In genomic region chr9:129442791-129443511, GRCh38 we compare ENCODE assay signal across 1 cellular context.
TF ChIP-seq lines count a peak whose summit lies in the region.

No MANE protein-coding gene starts in this region.

TF ChIP-seq in HepG2, 621 proteins besides CTCF, POLR2A, EP300 and RAD21 (continued from another document and continues in another):
- no peak for TF ChIP-seq HBP1 (CRISPR knock-in tag; IDR thresholded peaks at IDR 0.05; ENCODE audit: low read depth)
- TF ChIP-seq ARNTL (CRISPR knock-in tag; IDR thresholded peaks at IDR 0.05), result peak; percentile 99
- no peak for TF ChIP-seq ZNF224 (CRISPR knock-in tag; IDR thresholded peaks at IDR 0.05)
- no peak for TF ChIP-seq JDP2 (CRISPR knock-in tag; IDR thresholded peaks at IDR 0.05; ENCODE audit: borderline replicate concordance)
- TF ChIP-seq TBP (CRISPR knock-in tag; IDR thresholded peaks at IDR 0.05), result no peak
- no peak for TF ChIP-seq ZNF407 (CRISPR knock-in tag; IDR thresholded peaks at IDR 0.05; ENCODE audit: not compliant biosample characterization)
- TF ChIP-seq CCAR2 (optimal IDR thresholded peaks at IDR 0.05; ENCODE audit: low read depth, low read length), result no peak
- TF ChIP-seq SNRNP70 (IDR thresholded peaks at IDR 0.05; ENCODE audit: low read depth, low read length), result no peak
- TF ChIP-seq RELA (CRISPR knock-in tag; IDR thresholded peaks at IDR 0.05), result no peak
- TF ChIP-seq ZNF34 (CRISPR knock-in tag; IDR thresholded peaks at IDR 0.05; ENCODE audit: borderline replicate concordance), result no peak
- TF ChIP-seq ZNF878 (CRISPR knock-in tag; IDR thresholded peaks at IDR 0.05), result no peak
- TF ChIP-seq ZNF788 (CRISPR knock-in tag; IDR thresholded peaks at IDR 0.05; ENCODE audit: borderline replicate concordance), result 0 out of 2 replicates have a peak, but pooled peaks have one; percentile 61
- TF ChIP-seq NR2C2 (CRISPR knock-in tag; IDR thresholded peaks at IDR 0.05; ENCODE audit: borderline replicate concordance), result peak; percentile 57; the same call in 1 of the 2 replicates
- TF ChIP-seq ZBTB25 (CRISPR knock-in tag; IDR thresholded peaks at IDR 0.05), result no peak
- TF ChIP-seq GPN1 (CRISPR knock-in tag; IDR thresholded peaks at IDR 0.05; ENCODE audit: borderline replicate concordance), result no peak
- no peak for TF ChIP-seq ZNF33A (CRISPR knock-in tag; IDR thresholded peaks at IDR 0.05; ENCODE audit: borderline replicate concordance)
- TF ChIP-seq RXRB (CRISPR knock-in tag; IDR thresholded peaks at IDR 0.05; ENCODE audit: borderline replicate concordance), result peak; percentile 73; the same call in 1 of the 2 replicates
- no peak for TF ChIP-seq ZKSCAN5 (CRISPR knock-in tag; IDR thresholded peaks at IDR 0.05)
- no peak for TF ChIP-seq ZNF124 (CRISPR knock-in tag; IDR thresholded peaks at IDR 0.05)
- no peak for TF ChIP-seq TAF15 (IDR thresholded peaks at IDR 0.05; ENCODE audit: low read depth, low read length, poor library complexity, severe bottlenecking)
- TF ChIP-seq KDM3A (CRISPR knock-in tag; IDR thresholded peaks at IDR 0.05; ENCODE audit: low read depth), result no peak
- TF ChIP-seq UBTF (CRISPR knock-in tag; IDR thresholded peaks at IDR 0.05), result peak; percentile 55
- TF ChIP-seq ZBED4 (CRISPR knock-in tag; IDR thresholded peaks at IDR 0.05; ENCODE audit: borderline replicate concordance), result peak; percentile 57; the same call in 1 of the 2 replicates
- no peak for TF ChIP-seq U2AF1 (optimal IDR thresholded peaks at IDR 0.05; ENCODE audit: low read depth, low read length)
- no peak for TF ChIP-seq DZIP1 (CRISPR knock-in tag; IDR thresholded peaks at IDR 0.05)
- TF ChIP-seq ZNF503 (CRISPR knock-in tag; IDR thresholded peaks at IDR 0.05), result no peak
- TF ChIP-seq ZNF792 (CRISPR knock-in tag; IDR thresholded peaks at IDR 0.05), result 0 out of 2 replicates have a peak, but pooled peaks have one; percentile 25
- no peak for TF ChIP-seq ZBTB49 (CRISPR knock-in tag; IDR thresholded peaks at IDR 0.05; ENCODE audit: borderline replicate concordance)
- 0 out of 2 replicates have a peak, but pooled peaks have one; percentile 2 for TF ChIP-seq NR2F6 (IDR thresholded peaks at IDR 0.05)
- TF ChIP-seq NR2F6 (CRISPR knock-in tag; IDR thresholded peaks at IDR 0.05), result peak; percentile 56; the same call in 1 of the 2 replicates
- no peak for TF ChIP-seq ZNF619 (CRISPR knock-in tag; IDR thresholded peaks at IDR 0.05)
- TF ChIP-seq ZNF383 (CRISPR knock-in tag; IDR thresholded peaks at IDR 0.05; ENCODE audit: borderline replicate concordance), result no peak
